ENCODE assay signal across 8 cellular contexts in the genomic region with DNA sequence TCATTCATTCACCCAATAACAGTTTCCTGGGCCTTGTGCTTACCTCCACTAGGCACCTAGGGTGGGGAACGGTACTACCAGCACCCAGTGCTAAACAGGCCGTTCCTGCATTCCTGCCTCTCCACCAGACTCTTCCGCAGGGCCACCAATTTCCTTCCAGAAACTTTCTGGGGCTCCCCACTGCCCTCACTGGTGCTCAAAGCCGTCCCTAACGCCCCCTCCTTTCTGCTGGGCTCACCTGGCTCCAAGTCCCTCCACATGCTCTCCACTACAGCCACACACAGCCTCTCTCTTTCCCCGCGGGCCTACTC. TPM values are rescaled to one million over a fixed set of nuclear protein-coding genes. Genes with fewer than 3 reads are reported as not detected.
A peak's percentile ranks its signal among the peaks of the same experiment; 100 is the strongest.
DNase-seq lines count a peak whose midpoint lies in the region; ATAC-seq and TF ChIP-seq lines count a peak whose summit lies in the region.

No MANE protein-coding gene starts in this region.

- H3K27me3 ChIP-seq in BE2C (no peaks in the 10 kb centered on the region), Karpas-422 (ENCODE audit: low read length) (no peaks in the 10 kb centered on the region)

- H3K36me3 Mint-ChIP-seq in natural killer cell: no peaks in the 10 kb centered on the region

- H3K27me3 Mint-ChIP-seq in natural killer cell (ENCODE audit: low read depth in 2 of 2): no peaks in the 10 kb centered on the region

- peaks cover 16% of the 10 kb centered on the region for H3K79me2 ChIP-seq in Karpas-422 (ENCODE audit: low read length)

- peak overlapping the region; percentile 83 for H3K4me3 Mint-ChIP-seq in natural killer cell

- no peak for DNase-seq in BE2C
- DNase-seq in Karpas-422: no peak
- DNase-seq in choroid plexus epithelial cell (ENCODE audit: low read depth): no peak
- no peak for DNase-seq in natural killer cell
- no peak for DNase-seq in kidney glomerular epithelial cell (lab: John Stamatoyannopoulos, UW)
- no peak for DNase-seq in NCI-H187 (lab: John Stamatoyannopoulos, UW)
- DNase-seq in NCI-H2029 (lab: John Stamatoyannopoulos, UW): no peak
- DNase-seq in NCI-H510A (lab: John Stamatoyannopoulos, UW): no peak

- H3K4me1 ChIP-seq in BE2C (peaks cover 8% of the 10 kb centered on the region; the same call in 1 of the 2 replicates), Karpas-422 (ENCODE audit: low read length) (peaks cover 59% of the 10 kb centered on the region)

- H3K4me2 ChIP-seq in Karpas-422 (ENCODE audit: low read depth, low read length, poor library complexity, severe bottlenecking): peak overlapping the region; percentile 94

- H3K27ac ChIP-seq in Karpas-422 (ENCODE audit: low read length): peak overlapping the region; percentile 99

- H3K9me3 Mint-ChIP-seq in natural killer cell: no peaks in the 10 kb centered on the region

- no peaks in the 10 kb centered on the region for H4K20me1 ChIP-seq in Karpas-422 (ENCODE audit: insufficient read depth, low read depth, low read length)

- peak overlapping the region; percentile 99 for H3K9ac ChIP-seq in Karpas-422 (ENCODE audit: low read length)

- H3K36me3 ChIP-seq in BE2C (peaks cover 25% of the 10 kb centered on the region), Karpas-422 (ENCODE audit: insufficient read depth, low read length) (peaks cover 43% of the 10 kb centered on the region)

- intact Hi-C loops in natural killer cell (cut with micrococcal nuclease): no loop called here

- TF ChIP-seq CTCF in BE2C (IDR thresholded peaks at IDR 0.05; ENCODE audit: low read depth, low read length): no peak
- TF ChIP-seq CTCF in choroid plexus epithelial cell (conservative IDR thresholded peaks at IDR 0.05; ENCODE audit: low read depth, low read length): no peak
- no peak for TF ChIP-seq CTCF in natural killer cell (IDR thresholded peaks at IDR 0.05)

- peaks cover 29 to 37% of the 10 kb centered on the region in 2 donors for H3K4me1 Mint-ChIP-seq in natural killer cell

- H3K4me3 ChIP-seq in BE2C (ENCODE audit: low read depth, low read length) (peak overlapping the region; percentile 60), Karpas-422 (ENCODE audit: low read length) (peak overlapping the region; percentile 83), choroid plexus epithelial cell (ENCODE audit: low read depth, low read length) (peak overlapping the region; percentile 68)

- peak overlapping the region; percentile 69 to 90 for H3K27ac Mint-ChIP-seq in natural killer cell

- H3K9me3 ChIP-seq in BE2C: no peaks in the 10 kb centered on the region
- no peaks in the 10 kb centered on the region for H3K9me3 ChIP-seq in Karpas-422 (ENCODE audit: low read length)

- ATAC-seq in natural killer cell: no peak

- H2AFZ ChIP-seq in Karpas-422 (ENCODE audit: low read length): no peak overlapping the region

- H3K9me2 ChIP-seq in Karpas-422 (replicated peaks; ENCODE audit: insufficient read depth, low read length): no peaks in the 10 kb centered on the region

RNA-seq across cellular contexts. Expression of gene PHF19, which starts 1.4 kb away (rescaled TPM):
- 49.6 TPM for polyA plus RNA-seq in BE2C (2012; ENCODE audit: insufficient read depth, insufficient read length, low read depth)
- total RNA-seq in Karpas-422 (2014; rRNA removed; shearing (Covaris generic); ENCODE audit: low replicate concordance): 34.8 and 76.9 TPM in 2 replicates
- total RNA-seq in natural killer cell: 10 to 100 TPM; 34.1 to 54.0 (median 47.8) TPM

RNA-seq across cellular contexts. Expression of gene PSMD5, which starts 32.9 kb away (rescaled TPM):
- polyA plus RNA-seq in BE2C (2012; ENCODE audit: insufficient read depth, insufficient read length, low read depth): 92.1 TPM
- 14.4 and 26.1 TPM in 2 replicates for total RNA-seq in Karpas-422 (2014; rRNA removed; shearing (Covaris generic); ENCODE audit: low replicate concordance)
- total RNA-seq in natural killer cell: 10 to 100 TPM; 24.6 to 41.2 (median 37.1) TPM

RNA-seq across cellular contexts. Expression of gene TRAF1, which starts 51.0 kb away (rescaled TPM):
- 2.3 TPM for polyA plus RNA-seq in BE2C (2012; ENCODE audit: insufficient read depth, insufficient read length, low read depth)
- 18.8 and 23.8 TPM in 2 replicates for total RNA-seq in Karpas-422 (2014; rRNA removed; shearing (Covaris generic); ENCODE audit: low replicate concordance)
- total RNA-seq in natural killer cell: 10 to 100 TPM; 23.4 to 33.9 (median 30.5) TPM
